ENCODE assay signal across 11 cellular contexts in genomic region chr17:38353668-38354067, GRCh38. TPM values are rescaled to one million over a fixed set of nuclear protein-coding genes. Genes with fewer than 3 reads are reported as not detected.
DNase-seq lines count a peak whose midpoint lies in the region; ATAC-seq, FAIRE-seq and TF ChIP-seq lines count a peak whose summit lies in the region.
"Had no signal": no experiment of that assay in that cellular context is flagged by ENCODE, and none has a peak within 500 bp of the region (broad histone marks: within the 10 kb centered on the region; RNA-seq: fewer than 3 reads in every experiment).

No MANE protein-coding gene starts in this region.

- H3K4me3 Mint-ChIP-seq in HFFc6 (peak overlapping the region; percentile 90), brain (peak overlapping the region; percentile 79 to 90 (median 89)), natural killer cell (peak overlapping the region; percentile 87)

- H3K9me3 Mint-ChIP-seq in HFFc6 (no peaks in the 10 kb centered on the region), brain (no peaks in the 10 kb centered on the region), natural killer cell (no peaks in the 10 kb centered on the region)

- no peak for TF ChIP-seq CTCF in AG09309 (IDR thresholded peaks at IDR 0.05; ENCODE audit: control insufficient read depth, insufficient read depth, low read depth, low read length, missing control alignments)
- TF ChIP-seq CTCF in HFFc6 (IDR thresholded peaks at IDR 0.05): no peak
- TF ChIP-seq CTCF in brain (conservative IDR thresholded peaks at IDR 0.05): no peak
- no peak for TF ChIP-seq CTCF in natural killer cell (IDR thresholded peaks at IDR 0.05)

- peak overlapping the region; percentile 77 for H3K4me3 ChIP-seq in AG09309 (ENCODE audit: control insufficient read depth, low read depth, low read length)

- intact Hi-C loops in natural killer cell (cut with micrococcal nuclease) (no loop called here), left ventricle myocardium superior (cut with micrococcal nuclease) (no loop called here)

- H3K4me1 Mint-ChIP-seq in HFFc6 (ENCODE audit: low read depth) (peaks cover 64% of the 10 kb centered on the region), brain (peaks cover 85% of the 10 kb centered on the region), natural killer cell (peaks cover 52 to 61% of the 10 kb centered on the region in 2 donors)

- no peak for FAIRE-seq in RCC 7860 (lab: Jason Lieb, UNC)

- no peaks in the 10 kb centered on the region; the same call in 1 of the 2 replicates for H3K27me3 Mint-ChIP-seq in HFFc6 (ENCODE audit: insufficient read depth)
- peaks cover 2% of the 10 kb centered on the region for H3K27me3 Mint-ChIP-seq in brain
- no peaks in the 10 kb centered on the region for H3K27me3 Mint-ChIP-seq in natural killer cell (ENCODE audit: low read depth in 2 of 2)

- ATAC-seq in natural killer cell (no peak), left ventricle myocardium superior (no peak)
- ATAC-seq: left lobe of liver had no signal

- DNase-seq in AG09309 (ENCODE audit: low read depth): no peak
- no peak for DNase-seq in HFFc6
- no peak for DNase-seq in natural killer cell
- no peak for DNase-seq in medulla oblongata (ENCODE audit: extremely low spot score)
- DNase-seq in putamen (ENCODE audit: low spot score): no peak
- no peak for DNase-seq in RCC 7860 (ENCODE audit: low spot score)
- no peak for DNase-seq in left ventricle myocardium superior
- DNase-seq: activated CD4-positive, CD25-positive, alpha-beta regulatory T cell; NCI-H2081 treated with DMSO at 0.1 percent for 48 hours had no signal

- H3K36me3 Mint-ChIP-seq in HFFc6 (ENCODE audit: low read depth) (peaks cover 16% of the 10 kb centered on the region; the same call in 1 of the 2 replicates), brain (no peaks in the 10 kb centered on the region), natural killer cell (no peaks in the 10 kb centered on the region)

- H3K27ac Mint-ChIP-seq in HFFc6 (no peak overlapping the region), brain (peak overlapping the region in 4 of 5 experiments; percentile 79 to 89 (median 84)), natural killer cell (no peak overlapping the region)

RNA-seq across cellular contexts. Expression of gene SOCS7, which starts 2.0 kb away (rescaled TPM):
- total RNA-seq in HFFc6 (2021; fragmentation: NEBNext Ultra II Directional; extraction: Animal tissue kit (Norgen Biotek cat#: 25700)): 10 to 100 TPM in 5 of 6 experiments, 1 to 10 TPM in 1; 9.7 to 13.8 (median 11.1) TPM
- polyA plus RNA-seq in brain (ENCODE audit: insufficient read depth, low read depth, low replicate concordance): 35.3 TPM
- total RNA-seq in natural killer cell (10 to 100 TPM; 13.6 to 31.8 (median 21.2) TPM), left ventricle myocardium superior (15.2 TPM)

RNA-seq across cellular contexts. Expression of gene GPR179, which starts 9.9 kb away (rescaled TPM):
- not detected for total RNA-seq in HFFc6 (2021; fragmentation: NEBNext Ultra II Directional; extraction: Animal tissue kit (Norgen Biotek cat#: 25700))
- polyA plus RNA-seq in brain (ENCODE audit: insufficient read depth, low read depth, low replicate concordance): 1.2 TPM
- total RNA-seq in natural killer cell: not detected
- not detected for total RNA-seq in left ventricle myocardium superior

RNA-seq across cellular contexts. Expression of gene MRPL45, which starts 56.7 kb away (rescaled TPM):
- total RNA-seq in HFFc6 (2021; fragmentation: NEBNext Ultra II Directional; extraction: Animal tissue kit (Norgen Biotek cat#: 25700)): 10 to 100 TPM; 35.7 to 43.3 (median 42.1) TPM
- 44.3 TPM for polyA plus RNA-seq in brain (ENCODE audit: insufficient read depth, low read depth, low replicate concordance)
- total RNA-seq in natural killer cell (10 to 100 TPM; 11.5 to 14.2 (median 12.6) TPM), left ventricle myocardium superior (39.5 TPM)

Comparison
In these comparisons a context has a peak if more than half of its experiments do, and no peak if none do; other contexts are left out.
1. H3K27ac Mint-ChIP-seq: peak in brain (4 of 5); none in HFFc6 (single experiment) and natural killer cell (0 of 2).
2. Peak in every context shown above with its lines, with median percentiles within 50 percentile points of each other: H3K4me3 Mint-ChIP-seq.